In genomic region chr2:96971926-96972444, GRCh38 we compare ENCODE assay signal across 29 cellular contexts.
"Had no signal": no experiment of that assay in that cellular context is flagged by ENCODE, and none has a peak within 500 bp of the region (broad histone marks: within the 10 kb centered on the region; RNA-seq: fewer than 3 reads in every experiment).

No MANE protein-coding gene starts in this region.

- DNase-seq: naive B cell; naive thymus-derived CD8-positive, alpha-beta T cell; nephron progenitor cell; occipital lobe; ovary; psoas muscle; right cardiac atrium; right lobe of liver; sigmoid colon; small intestine; stimulated activated CD4-positive, alpha-beta T cell treated with anti-CD3 and anti-CD28 coated beads, Interleukin-15, amount 100 ng/mL, for 24 hours; stimulated activated CD4-positive, alpha-beta T cell treated with anti-CD3 and anti-CD28 coated beads, Interleukin-2, amount 100 ng/mL, for 24 hours; stimulated activated CD4-positive, alpha-beta T cell treated with anti-CD3 and anti-CD28 coated beads, Interleukin-2, amount 100 ng/mL, for 48 hours; stimulated activated CD4-positive, alpha-beta T cell treated with anti-CD3 and anti-CD28 coated beads, Interleukin-4, amount 100 ng/mL, for 24 hours; stimulated activated naive B cell treated with anti-CD40 and anti-IgM and Interleukin-4, amounts not matched to agents 10 μg/mL and 1 μg/mL and 100 μg/mL, for 72 hours; stimulated activated naive CD4-positive, alpha-beta T cell treated with Interleukin-2 at 50 U/mL for 16 hours; stomach; testis; tibial artery; transverse colon; upper lobe of right lung had no signal

- H3K4me1 ChIP-seq: psoas muscle, right lobe of liver, testis, tibial artery, vagina had no signal

- H3K27me3 ChIP-seq: ovary, right lobe of liver, testis, upper lobe of right lung, vagina had no signal

- H2AFZ ChIP-seq: parathyroid adenoma had no signal

- H3K4me3 Mint-ChIP-seq: naive B cell; natural killer cell treated with Interleukin-12 subunit alpha and Interleukin-12 subunit beta and Interleukin-15 and Interleukin-18, amount 100 ng/mL, for 72 hours; nephron progenitor cell; neural crest cell; stimulated activated effector memory CD8-positive, alpha-beta T cell treated with anti-CD3 and anti-CD28 coated beads, Interleukin-12 subunit alpha, Interleukin-12 subunit beta, amount 100 ng/mL, for 72 hours; stimulated activated naive B cell treated with anti-CD40 and anti-IgM and Interleukin-4, amounts not matched to agents 10 μg/mL and 1 μg/mL and 100 μg/mL, for 72 hours; type B pancreatic cell had no signal

- H3K36me3 ChIP-seq: ovary, right lobe of liver, sigmoid colon, stomach, suprapubic skin, tibial artery, transverse colon, upper lobe of right lung, vagina had no signal

- ATAC-seq: naive thymus-derived CD8-positive, alpha-beta T cell; psoas muscle; stimulated activated effector memory CD8-positive, alpha-beta T cell treated with anti-CD3 and anti-CD28 coated beads, Interleukin-12 subunit alpha, Interleukin-12 subunit beta, amount 100 ng/mL, for 72 hours; stimulated activated naive B cell treated with anti-CD40 and anti-IgM and Interleukin-4, amounts not matched to agents 10 μg/mL and 1 μg/mL and 100 μg/mL, for 72 hours; upper lobe of right lung had no signal

- H3K27ac Mint-ChIP-seq: naive B cell; natural killer cell treated with Interleukin-12 subunit alpha and Interleukin-12 subunit beta and Interleukin-15 and Interleukin-18, amount 100 ng/mL, for 72 hours; nephron progenitor cell; progenitor cell of endocrine pancreas; stimulated activated effector memory CD8-positive, alpha-beta T cell treated with anti-CD3 and anti-CD28 coated beads, Interleukin-12 subunit alpha, Interleukin-12 subunit beta, amount 100 ng/mL, for 72 hours; stimulated activated naive B cell treated with anti-CD40 and anti-IgM and Interleukin-4, amounts not matched to agents 10 μg/mL and 1 μg/mL and 100 μg/mL, for 72 hours; type B pancreatic cell had no signal

- FAIRE-seq: small intestine had no signal

- H3K9me3 Mint-ChIP-seq: naive B cell; naive thymus-derived CD8-positive, alpha-beta T cell; natural killer cell treated with Interleukin-12 subunit alpha and Interleukin-12 subunit beta and Interleukin-15 and Interleukin-18, amount 100 ng/mL, for 72 hours; nephron progenitor cell; neural crest cell; stimulated activated effector memory CD8-positive, alpha-beta T cell treated with anti-CD3 and anti-CD28 coated beads, Interleukin-12 subunit alpha, Interleukin-12 subunit beta, amount 100 ng/mL, for 72 hours; stimulated activated naive B cell treated with anti-CD40 and anti-IgM and Interleukin-4, amounts not matched to agents 10 μg/mL and 1 μg/mL and 100 μg/mL, for 72 hours; type B pancreatic cell had no signal

- H3K4me3 ChIP-seq: ovary, psoas muscle, right lobe of liver, sigmoid colon, stomach, suprapubic skin, testis, tibial artery, transverse colon, upper lobe of right lung, vagina had no signal

- H3K9ac ChIP-seq: parathyroid adenoma had no signal

- H3K9me3 ChIP-seq: ovary, psoas muscle, right lobe of liver, sigmoid colon, stomach, suprapubic skin, testis, tibial artery, transverse colon, upper lobe of right lung, vagina had no signal

- H3K27ac ChIP-seq: ovary, parathyroid adenoma, psoas muscle, right lobe of liver, sigmoid colon, stomach, suprapubic skin, testis, tibial artery, upper lobe of right lung, vagina had no signal
